ENCODE assay signal across 21 cellular contexts in genomic region chrX:42837747-42838146, GRCh38. TPM values are rescaled to one million over a fixed set of nuclear protein-coding genes. Genes with fewer than 3 reads are reported as not detected.
A peak's percentile ranks its signal among the peaks of the same experiment; 100 is the strongest.
DNase-seq lines count a peak whose midpoint lies in the region; ATAC-seq and TF ChIP-seq lines count a peak whose summit lies in the region.
"Had no signal": no experiment of that assay in that cellular context is flagged by ENCODE, and none has a peak within 500 bp of the region (broad histone marks: within the 10 kb centered on the region; RNA-seq: fewer than 3 reads in every experiment).

No MANE protein-coding gene starts in this region.

- H3K4me1 ChIP-seq in gastroesophageal sphincter, result no peaks in the 10 kb centered on the region
- H3K4me1 ChIP-seq: ascending aorta had no signal

- no peak for TF ChIP-seq EP300 in gastroesophageal sphincter (IDR thresholded peaks at IDR 0.05)

- CTCF ChIA-PET in activated CD8-positive, alpha-beta T cell treated with anti-CD3 and anti-CD28 coated beads for 36 hours (lab: Charles Lee), result no interaction called here
- CTCF ChIA-PET in activated CD8-positive, alpha-beta T cell treated with anti-CD3 and anti-CD28 coated beads, Interleukin-2, amount 10 ng/mL, durations not matched to agents 7 days and 5 days (lab: Charles Lee), result no interaction called here

- H3K27ac ChIP-seq in gastroesophageal sphincter, result no peak overlapping the region
- H3K27ac ChIP-seq: ascending aorta, coronary artery, GM23248, ovary, skin epidermis had no signal

- ATAC-seq in activated CD8-positive, alpha-beta T cell treated with anti-CD3 and anti-CD28 coated beads for 36 hours, result peak; percentile 34
- no peak for ATAC-seq in activated CD8-positive, alpha-beta T cell treated with anti-CD3 and anti-CD28 coated beads, Interleukin-2, amount 10 ng/mL, durations not matched to agents 7 days and 5 days
- ATAC-seq in HG02610 (IDR thresholded peaks at IDR 0.05; ENCODE audit: unreplicated experiment), result peak; percentile 68
- ATAC-seq in HG03442 (IDR thresholded peaks at IDR 0.05; ENCODE audit: unreplicated experiment), result peak; percentile 72
- peak; percentile 76 to 83 for ATAC-seq in stimulated activated naive B cell treated with anti-CD40 and anti-IgM and Interleukin-4, amounts not matched to agents 10 μg/mL and 1 μg/mL and 100 μg/mL, for 72 hours (replicated peaks)
- no peak for ATAC-seq in gastroesophageal sphincter

- no peaks in the 10 kb centered on the region for H3K9me3 Mint-ChIP-seq in activated CD8-positive, alpha-beta T cell treated with anti-CD3 and anti-CD28 coated beads for 36 hours
- no peaks in the 10 kb centered on the region for H3K9me3 Mint-ChIP-seq in activated CD8-positive, alpha-beta T cell treated with anti-CD3 and anti-CD28 coated beads, Interleukin-2, amount 10 ng/mL, durations not matched to agents 7 days and 5 days (ENCODE audit: insufficient read depth)
- peaks cover 2 to 4% of the 10 kb centered on the region in 2 donors for H3K9me3 Mint-ChIP-seq in stimulated activated naive B cell treated with anti-CD40 and anti-IgM and Interleukin-4, amounts not matched to agents 10 μg/mL and 1 μg/mL and 100 μg/mL, for 72 hours
- H3K9me3 Mint-ChIP-seq: activated CD4-positive, alpha-beta T cell treated with anti-CD3 and anti-CD28 coated beads, Interleukin-2, amount 10 ng/mL, durations not matched to agents 7 days and 5 days; activated T-helper 2 cell treated with anti-CD3 and anti-CD28 coated beads, Interferon-gamma antibody, Interleukin-2, Interleukin-4, amounts not matched to agents 10 μg/mL and 5 μg/mL and 100 μg/mL, durations not matched to agents 14 hours and 24 hours and 36 hours; CD4-positive, alpha-beta T cell; T-helper 2 cell treated with Interferon-gamma antibody and Interleukin-4, amounts not matched to agents 5 μg/mL and 100 μg/mL, for 36 hours had no signal

- no peak overlapping the region for H3K4me3 Mint-ChIP-seq in activated CD8-positive, alpha-beta T cell treated with anti-CD3 and anti-CD28 coated beads for 36 hours
- H3K4me3 Mint-ChIP-seq in activated CD8-positive, alpha-beta T cell treated with anti-CD3 and anti-CD28 coated beads, Interleukin-2, amount 10 ng/mL, durations not matched to agents 7 days and 5 days, result no peak overlapping the region
- no peak overlapping the region for H3K4me3 Mint-ChIP-seq in stimulated activated naive B cell treated with anti-CD40 and anti-IgM and Interleukin-4, amounts not matched to agents 10 μg/mL and 1 μg/mL and 100 μg/mL, for 72 hours
- H3K4me3 Mint-ChIP-seq: activated CD4-positive, alpha-beta T cell treated with anti-CD3 and anti-CD28 coated beads, Interleukin-2, amount 10 ng/mL, durations not matched to agents 7 days and 5 days; CD4-positive, alpha-beta T cell; T-helper 2 cell treated with Interferon-gamma antibody and Interleukin-4, amounts not matched to agents 5 μg/mL and 100 μg/mL, for 36 hours had no signal

- no peaks in the 10 kb centered on the region for H3K9me3 ChIP-seq in gastroesophageal sphincter
- H3K9me3 ChIP-seq: ascending aorta, ovary had no signal

- peaks cover 7% of the 10 kb centered on the region for H3K4me1 Mint-ChIP-seq in activated CD8-positive, alpha-beta T cell treated with anti-CD3 and anti-CD28 coated beads for 36 hours (ENCODE audit: low read depth)
- H3K4me1 Mint-ChIP-seq in activated CD8-positive, alpha-beta T cell treated with anti-CD3 and anti-CD28 coated beads, Interleukin-2, amount 10 ng/mL, durations not matched to agents 7 days and 5 days (ENCODE audit: low read depth), result peaks cover 9% of the 10 kb centered on the region
- H3K4me1 Mint-ChIP-seq in stimulated activated naive B cell treated with anti-CD40 and anti-IgM and Interleukin-4, amounts not matched to agents 10 μg/mL and 1 μg/mL and 100 μg/mL, for 72 hours, result peaks cover 4 to 9% of the 10 kb centered on the region in 2 donors

- POLR2A ChIA-PET in activated CD8-positive, alpha-beta T cell treated with anti-CD3 and anti-CD28 coated beads for 36 hours (lab: Charles Lee), result no interaction called here
- POLR2A ChIA-PET in activated CD8-positive, alpha-beta T cell treated with anti-CD3 and anti-CD28 coated beads, Interleukin-2, amount 10 ng/mL, durations not matched to agents 7 days and 5 days (lab: Charles Lee), result no interaction called here

- H3K36me3 Mint-ChIP-seq in activated CD8-positive, alpha-beta T cell treated with anti-CD3 and anti-CD28 coated beads for 36 hours (ENCODE audit: low read depth), result no peaks in the 10 kb centered on the region
- no peaks in the 10 kb centered on the region for H3K36me3 Mint-ChIP-seq in activated CD8-positive, alpha-beta T cell treated with anti-CD3 and anti-CD28 coated beads, Interleukin-2, amount 10 ng/mL, durations not matched to agents 7 days and 5 days (ENCODE audit: low read depth)
- no peaks in the 10 kb centered on the region for H3K36me3 Mint-ChIP-seq in stimulated activated naive B cell treated with anti-CD40 and anti-IgM and Interleukin-4, amounts not matched to agents 10 μg/mL and 1 μg/mL and 100 μg/mL, for 72 hours

- no peaks in the 10 kb centered on the region for H3K36me3 ChIP-seq in gastroesophageal sphincter
- H3K36me3 ChIP-seq: ascending aorta, ovary had no signal

- no peaks in the 10 kb centered on the region for H3K27me3 Mint-ChIP-seq in activated CD8-positive, alpha-beta T cell treated with anti-CD3 and anti-CD28 coated beads for 36 hours
- no peaks in the 10 kb centered on the region for H3K27me3 Mint-ChIP-seq in activated CD8-positive, alpha-beta T cell treated with anti-CD3 and anti-CD28 coated beads, Interleukin-2, amount 10 ng/mL, durations not matched to agents 7 days and 5 days (ENCODE audit: low read depth)
- no peaks in the 10 kb centered on the region for H3K27me3 Mint-ChIP-seq in stimulated activated naive B cell treated with anti-CD40 and anti-IgM and Interleukin-4, amounts not matched to agents 10 μg/mL and 1 μg/mL and 100 μg/mL, for 72 hours
- H3K27me3 Mint-ChIP-seq: activated CD4-positive, alpha-beta T cell treated with anti-CD3 and anti-CD28 coated beads, Interleukin-2, amount 10 ng/mL, durations not matched to agents 7 days and 5 days; CD4-positive, alpha-beta T cell had no signal

- intact Hi-C loops in activated CD8-positive, alpha-beta T cell treated with anti-CD3 and anti-CD28 coated beads for 36 hours (cut with micrococcal nuclease), result no loop called here

- TF ChIP-seq CTCF in activated CD8-positive, alpha-beta T cell treated with anti-CD3 and anti-CD28 coated beads for 36 hours (IDR thresholded peaks at IDR 0.05), result no peak
- TF ChIP-seq CTCF in gastroesophageal sphincter (IDR thresholded peaks at IDR 0.05), result no peak

- no peak overlapping the region for H3K4me3 ChIP-seq in gastroesophageal sphincter
- H3K4me3 ChIP-seq: ascending aorta, coronary artery, GM23248, ovary, skin epidermis had no signal

- H3K27ac Mint-ChIP-seq in activated CD8-positive, alpha-beta T cell treated with anti-CD3 and anti-CD28 coated beads for 36 hours, result no peak overlapping the region
- no peak overlapping the region for H3K27ac Mint-ChIP-seq in activated CD8-positive, alpha-beta T cell treated with anti-CD3 and anti-CD28 coated beads, Interleukin-2, amount 10 ng/mL, durations not matched to agents 7 days and 5 days
- H3K27ac Mint-ChIP-seq in stimulated activated naive B cell treated with anti-CD40 and anti-IgM and Interleukin-4, amounts not matched to agents 10 μg/mL and 1 μg/mL and 100 μg/mL, for 72 hours, result no peak overlapping the region
- H3K27ac Mint-ChIP-seq: activated CD4-positive, alpha-beta T cell treated with anti-CD3 and anti-CD28 coated beads, Interleukin-2, amount 10 ng/mL, durations not matched to agents 7 days and 5 days; activated T-helper 2 cell treated with anti-CD3 and anti-CD28 coated beads, Interferon-gamma antibody, Interleukin-2, Interleukin-4, amounts not matched to agents 10 μg/mL and 5 μg/mL and 100 μg/mL, durations not matched to agents 14 hours and 24 hours and 36 hours; CD4-positive, alpha-beta T cell; T-helper 2 cell treated with Interferon-gamma antibody and Interleukin-4, amounts not matched to agents 5 μg/mL and 100 μg/mL, for 36 hours had no signal

- TF ChIP-seq POLR2A in gastroesophageal sphincter (IDR thresholded peaks at IDR 0.05), result no peak

- no peaks in the 10 kb centered on the region for H3K27me3 ChIP-seq in gastroesophageal sphincter
- H3K27me3 ChIP-seq: ascending aorta, ovary had no signal

- no peak for DNase-seq in activated CD8-positive, alpha-beta T cell treated with anti-CD3 and anti-CD28 coated beads for 36 hours
- DNase-seq in activated CD8-positive, alpha-beta T cell treated with anti-CD3 and anti-CD28 coated beads, Interleukin-2, amount 10 ng/mL, durations not matched to agents 7 days and 5 days, result no peak
- DNase-seq in stimulated activated naive B cell treated with anti-CD40 and anti-IgM and Interleukin-4, amounts not matched to agents 10 μg/mL and 1 μg/mL and 100 μg/mL, for 72 hours, result no peak
- DNase-seq in kidney tubule cell (ENCODE audit: low spot score), result no peak
- DNase-seq in COR-L47 (lab: John Stamatoyannopoulos, UW), result no peak
- DNase-seq: activated CD4-positive, alpha-beta T cell treated with anti-CD3 and anti-CD28 coated beads, Interleukin-2, amount 10 ng/mL, durations not matched to agents 7 days and 5 days; CD4-positive, alpha-beta T cell; EL; erythroblast; GM23248; NCI-H1417 treated with DMSO at 0.1 percent for 48 hours; NCI-H510A treated with DMSO at 0.1 percent for 48 hours; ovary had no signal

RNA-seq across cellular contexts. Expression of gene PPP1R2C, which starts 59.8 kb away (rescaled TPM):
- total RNA-seq in activated CD8-positive, alpha-beta T cell treated with anti-CD3 and anti-CD28 coated beads for 36 hours, result not detected
- total RNA-seq in activated CD8-positive, alpha-beta T cell treated with anti-CD3 and anti-CD28 coated beads, Interleukin-2, amount 10 ng/mL, durations not matched to agents 7 days and 5 days, result not detected
- total RNA-seq in gastroesophageal sphincter, result not detected
- total RNA-seq: activated CD4-positive, alpha-beta T cell treated with anti-CD3 and anti-CD28 coated beads, Interleukin-2, amount 10 ng/mL, durations not matched to agents 7 days and 5 days; activated T-helper 2 cell treated with anti-CD3 and anti-CD28 coated beads, Interferon-gamma antibody, Interleukin-2, Interleukin-4, amounts not matched to agents 10 μg/mL and 5 μg/mL and 100 μg/mL, durations not matched to agents 14 hours and 24 hours and 36 hours; ascending aorta; CD4-positive, alpha-beta T cell; GM23248; ovary had no signal

Comparison
In these comparisons a context has a peak if more than half of its experiments do, and no peak if none do; other contexts are left out.
1. ATAC-seq: peak in activated CD8-positive, alpha-beta T cell treated with anti-CD3 and anti-CD28 coated beads for 36 hours (single experiment), HG02610 (single experiment), HG03442 (single experiment) and stimulated activated naive B cell treated with anti-CD40 and anti-IgM and Interleukin-4, amounts not matched to agents 10 μg/mL and 1 μg/mL and 100 μg/mL, for 72 hours (2 of 2); none in activated CD8-positive, alpha-beta T cell treated with anti-CD3 and anti-CD28 coated beads, Interleukin-2, amount 10 ng/mL, durations not matched to agents 7 days and 5 days (single experiment) and gastroesophageal sphincter (single experiment).